Comparison of ENCODE assay signal across 8 cellular contexts in the genomic region with DNA sequence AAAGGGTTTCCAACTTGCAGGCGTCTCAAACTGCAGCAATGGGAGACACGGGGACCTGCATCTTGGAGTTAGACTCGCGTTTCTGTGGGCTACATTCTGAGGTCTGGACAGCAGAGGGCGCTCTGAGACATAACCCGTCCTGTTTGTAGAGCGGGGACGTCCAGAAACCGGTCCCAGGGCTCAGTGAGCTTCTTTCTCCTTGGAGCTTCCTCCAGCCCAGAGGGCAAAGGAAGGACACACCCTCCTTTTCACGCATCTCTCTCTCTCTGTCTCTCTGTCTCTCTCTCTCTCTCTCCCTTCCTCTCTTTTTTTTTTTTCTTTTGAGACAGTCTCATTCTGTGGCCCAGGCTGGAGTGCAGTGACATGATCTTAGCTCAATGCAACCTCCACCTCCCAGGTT. TPM values are rescaled to one million over a fixed set of nuclear protein-coding genes. Genes with fewer than 3 reads are reported as not detected.
A peak's percentile ranks its signal among the peaks of the same experiment; 100 is the strongest.
DNase-seq lines count a peak whose midpoint lies in the region; ATAC-seq and TF ChIP-seq lines count a peak whose summit lies in the region.

No MANE protein-coding gene starts in this region.

- H3K4me3 ChIP-seq in Jurkat, Clone E6-1 (ENCODE audit: low read length), result no peak overlapping the region
- H3K4me3 ChIP-seq in foreskin fibroblast (ENCODE audit: low read depth in 1 of 2, low read length in 2 of 2) (no peak overlapping the region), testis (no peak overlapping the region)

- no peaks in the 10 kb centered on the region for H3K9me3 Mint-ChIP-seq in activated T-helper 17 cell treated with anti-CD3 and anti-CD28 coated beads, Interleukin-2, amount 50 U/mL, for 72 hours

- no peaks in the 10 kb centered on the region for H3K27me3 Mint-ChIP-seq in activated T-helper 17 cell treated with anti-CD3 and anti-CD28 coated beads, Interleukin-2, amount 50 U/mL, for 72 hours

- no peak overlapping the region for H3K4me3 Mint-ChIP-seq in activated T-helper 17 cell treated with anti-CD3 and anti-CD28 coated beads, Interleukin-2, amount 50 U/mL, for 72 hours

- no peaks in the 10 kb centered on the region for H3K36me3 ChIP-seq in testis (ENCODE audit: low read depth, missing control alignments)

- WGBS in testis, 2 donors, result 13 to 28% methylated on average over 10 of the region's 10 CpGs

- TF ChIP-seq CTCF in foreskin fibroblast (IDR thresholded peaks at IDR 0.05; ENCODE audit: low read depth, low read length) (peak; percentile 78), testis (IDR thresholded peaks at IDR 0.05) (peak; percentile 38 to 65 (median 54))

- H3K27ac Mint-ChIP-seq in activated T-helper 17 cell treated with anti-CD3 and anti-CD28 coated beads, Interleukin-2, amount 50 U/mL, for 72 hours, result no peak overlapping the region

- H3K27ac ChIP-seq in testis, result no peak overlapping the region

- peak; percentile 53 for DNase-seq in DMS153 treated with DMSO at 0.1 percent for 48 hours (lab: John Stamatoyannopoulos, UW; ENCODE audit: unreplicated experiment)
- peak; percentile 75 for DNase-seq in Jurkat, Clone E6-1 (ENCODE audit: low read depth, low spot score)
- peak; percentile 37 for DNase-seq in SIG-M5 (lab: John Stamatoyannopoulos, UW)
- DNase-seq in foreskin fibroblast, result peak; percentile 52 to 83
- DNase-seq in nucleus accumbens (lab: John Stamatoyannopoulos, UW), result peak in 39 of 56 donors; percentile 2 to 79 (median 27)
- DNase-seq in testis, result peak; percentile 92

- ATAC-seq in activated T-helper 17 cell treated with anti-CD3 and anti-CD28 coated beads, Interleukin-2, amount 50 U/mL, for 72 hours (replicated peaks), result peak; percentile 85
- no peak for ATAC-seq in GM18517 (IDR thresholded peaks at IDR 0.05; ENCODE audit: unreplicated experiment)

- no peaks in the 10 kb centered on the region for H3K36me3 Mint-ChIP-seq in activated T-helper 17 cell treated with anti-CD3 and anti-CD28 coated beads, Interleukin-2, amount 50 U/mL, for 72 hours (ENCODE audit: low read depth)

- no peaks in the 10 kb centered on the region for H3K9me3 ChIP-seq in testis

- no peaks in the 10 kb centered on the region for H3K27me3 ChIP-seq in testis

- intact Hi-C loops in testis (cut with DNase I; ENCODE audit: low total_unique reads), result no loop called here

- H3K4me1 Mint-ChIP-seq in activated T-helper 17 cell treated with anti-CD3 and anti-CD28 coated beads, Interleukin-2, amount 50 U/mL, for 72 hours, result no peaks in the 10 kb centered on the region

- H3K4me1 ChIP-seq in testis, result no peaks in the 10 kb centered on the region

- no peak for TF ChIP-seq POLR2A in testis (IDR thresholded peaks at IDR 0.05)

RNA-seq across cellular contexts. Expression of a gene that starts 19.8 kb away (rescaled TPM):
- polyA plus RNA-seq in Jurkat, Clone E6-1 (2012; ENCODE audit: insufficient read depth, insufficient read length), result 751 TPM
- total RNA-seq in activated T-helper 17 cell treated with anti-CD3 and anti-CD28 coated beads, Interleukin-2, amount 50 U/mL, for 72 hours, result 100 to 1,000 TPM; 415 to 467 TPM
- 100 to 1,000 TPM; 263 to 334 TPM for total RNA-seq in testis
- 467 TPM for polyA plus RNA-seq in testis (ENCODE audit: insufficient read depth, low read depth, low replicate concordance)

RNA-seq across cellular contexts. Expression of a gene that starts 19.9 kb away (rescaled TPM):
- 55.6 TPM for polyA plus RNA-seq in Jurkat, Clone E6-1 (2012; ENCODE audit: insufficient read depth, insufficient read length)
- total RNA-seq in activated T-helper 17 cell treated with anti-CD3 and anti-CD28 coated beads, Interleukin-2, amount 50 U/mL, for 72 hours, result 10 to 100 TPM; 17.4 to 42.7 TPM
- 10 to 100 TPM; 44.2 to 57.3 TPM for total RNA-seq in testis
- 38.7 TPM for polyA plus RNA-seq in testis (ENCODE audit: insufficient read depth, low read depth, low replicate concordance)

Comparison
In these comparisons a context has a peak if more than half of its experiments do, and no peak if none do; other contexts are left out.
1. DNase-seq: peak in every context shown above with its lines; median percentile 92 in testis; 75 in Jurkat, Clone E6-1; 68 in foreskin fibroblast; 53 in DMS153 treated with DMSO at 0.1 percent for 48 hours; 37 in SIG-M5; 27 in nucleus accumbens.